ENCODE assay signal across 8 cellular contexts in genomic region chr11:110091995-110092576, GRCh38. TPM values are rescaled to one million over a fixed set of nuclear protein-coding genes. Genes with fewer than 3 reads are reported as not detected.
DNase-seq lines count a peak whose midpoint lies in the region; ATAC-seq, FAIRE-seq and TF ChIP-seq lines count a peak whose summit lies in the region.

No MANE protein-coding gene starts in this region.

- H3K27me3 Mint-ChIP-seq in HFFc6 (ENCODE audit: insufficient read depth) (no peaks in the 10 kb centered on the region; the same call in 1 of the 2 replicates), astrocyte (ENCODE audit: low read depth, unreplicated experiment) (peaks cover 2% of the 10 kb centered on the region)

- H3K79me2 ChIP-seq in astrocyte (ENCODE audit: insufficient read depth, low read length), result peaks cover 30% of the 10 kb centered on the region
- H3K79me2 ChIP-seq in HepG2 (ENCODE audit: insufficient read depth, low read length), result peaks cover 18% of the 10 kb centered on the region

- no peaks in the 10 kb centered on the region for H3K4me1 ChIP-seq in astrocyte (ENCODE audit: insufficient read depth, low read length)
- peaks cover 27% of the 10 kb centered on the region for H3K4me1 ChIP-seq in HepG2 (ENCODE audit: insufficient read depth, low read length)
- H3K4me1 ChIP-seq in thoracic aorta (ENCODE audit: control insufficient read depth in 1 of 2, low read depth in 2 of 2), result peaks cover 15 to 26% of the 10 kb centered on the region in 2 donors

- no peak for TF ChIP-seq CTCF in HFFc6 (IDR thresholded peaks at IDR 0.05)
- no peak for TF ChIP-seq CTCF in astrocyte (IDR thresholded peaks at IDR 0.05; ENCODE audit: insufficient read depth, low read depth, low read length)
- no peak for TF ChIP-seq CTCF in HepG2 (CRISPR knock-in tag; IDR thresholded peaks at IDR 0.05)
- TF ChIP-seq CTCF in thoracic aorta (IDR thresholded peaks at IDR 0.05), result no peak

- POLR2A ChIA-PET in HepG2 (lab: Yijun Ruan, JAX), result interaction anchor here (0.7 to 1.3 kb wide), 4 partner anchors 9 to 338 kb away, joined by 3 to 6 read pairs (median 4); partner anchors contain the start of gene FDX1

- H3K4me2 ChIP-seq in astrocyte (ENCODE audit: low read length) (peak overlapping the region; percentile 90), HepG2 (ENCODE audit: low read depth, low read length) (peak overlapping the region; percentile 86)

- no peak for TF ChIP-seq POLR2A in HepG2 (IDR thresholded peaks at IDR 0.05; ENCODE audit: insufficient read depth in 1 of 2, low read depth in 2 of 2, low read length in 2 of 2)

- DNase-seq in Ammon's horn (ENCODE audit: low spot score) (peak; percentile 23), HFFc6 (no peak), astrocyte (ENCODE audit: low read depth) (no peak), HepG2 (ENCODE audit: low spot score) (peak; percentile 7), thoracic aorta (ENCODE audit: low spot score) (no peak), NCI-H187 (lab: John Stamatoyannopoulos, UW) (no peak)

- TSS peak; percentile 84 for BruUV-seq in HepG2 (replicated peaks; lab: Mats Ljungman, UMichigan)

- H3K9me3 Mint-ChIP-seq in HFFc6, result no peaks in the 10 kb centered on the region
- peaks cover 2% of the 10 kb centered on the region for H3K9me3 Mint-ChIP-seq in astrocyte (ENCODE audit: unreplicated experiment)

- H3K4me3 ChIP-seq in astrocyte (ENCODE audit: insufficient read depth, low read depth, low read length), result peak overlapping the region; percentile 70
- peak overlapping the region; percentile 52 to 89 (median 80) for H3K4me3 ChIP-seq in HepG2 (replicated peaks in 1 of 3; ENCODE audit: insufficient read depth in 1 of 3, low read depth in 2 of 3, low read length in 3 of 3)
- H3K4me3 ChIP-seq in thoracic aorta, result peak overlapping the region; percentile 88

- peaks cover 51% of the 10 kb centered on the region for H3K4me1 Mint-ChIP-seq in HFFc6 (ENCODE audit: low read depth)
- H3K4me1 Mint-ChIP-seq in astrocyte (ENCODE audit: low read depth, unreplicated experiment), result peaks cover 21% of the 10 kb centered on the region

- H3K27me3 ChIP-seq in astrocyte (ENCODE audit: insufficient read depth, low read length) (no peaks in the 10 kb centered on the region), HepG2 (ENCODE audit: control insufficient read depth in 1 of 2, insufficient read depth in 2 of 2, low read length in 2 of 2) (peaks cover 2 to 18% of the 10 kb centered on the region in 2 experiments; a peak in 3 of 5 replicates), thoracic aorta (replicated peaks; ENCODE audit: insufficient read depth) (no peaks in the 10 kb centered on the region)

- H3K4me3 Mint-ChIP-seq in HFFc6, result peak overlapping the region; percentile 93
- H3K4me3 Mint-ChIP-seq in astrocyte (ENCODE audit: unreplicated experiment), result peak overlapping the region; percentile 91

- in situ Hi-C loops in HepG2 (cut with HindIII; ENCODE audit: extremely low pct_ligation_motif_present, low pct_unique_long_range_greater_than_20kb), result no loop called here

- H4K20me1 ChIP-seq in astrocyte (ENCODE audit: insufficient read depth, low read length) (peaks cover 7% of the 10 kb centered on the region), HepG2 (ENCODE audit: insufficient read depth, low read length) (no peaks in the 10 kb centered on the region)

- H2AFZ ChIP-seq in astrocyte (ENCODE audit: low read depth, low read length), result peak overlapping the region; percentile 91
- H2AFZ ChIP-seq in HepG2 (ENCODE audit: low read length), result peak overlapping the region; percentile 93

- H3K27ac Mint-ChIP-seq in HFFc6, result peak overlapping the region; percentile 87
- peak overlapping the region; percentile 93 for H3K27ac Mint-ChIP-seq in astrocyte (ENCODE audit: unreplicated experiment)

- no peaks in the 10 kb centered on the region for H3K9me3 ChIP-seq in astrocyte (ENCODE audit: insufficient read depth, low read depth, low read length)
- H3K9me3 ChIP-seq in HepG2 (ENCODE audit: low read length), result no peaks in the 10 kb centered on the region
- no peaks in the 10 kb centered on the region for H3K9me3 ChIP-seq in thoracic aorta

- intact Hi-C loops in HepG2 (cut with micrococcal nuclease; ENCODE audit: unreplicated experiment), result loop anchor here (5.0 to 10.0 kb wide), 4 partner anchors 35 to 343 kb away; partner anchors contain the start of gene RDX

- H3K27ac ChIP-seq in astrocyte (ENCODE audit: low read depth, low read length) (peak overlapping the region; percentile 45), HepG2 (ENCODE audit: extremely low read length, insufficient read depth, low read length) (peak overlapping the region; percentile 70), thoracic aorta (peak overlapping the region; percentile 92 to 96)

- ATAC-seq in HepG2 (peak; percentile 12), thoracic aorta (ENCODE audit: insufficient number of reproducible peaks, low FRiP score, low read depth) (no peak), HG03159 (IDR thresholded peaks at IDR 0.05; ENCODE audit: unreplicated experiment) (no peak), GM18498 (IDR thresholded peaks at IDR 0.05; ENCODE audit: unreplicated experiment) (no peak)

- 0% methylated on average over 13 of the region's 17 CpGs for WGBS in HepG2 (ENCODE audit: low lambda C conversion rate)

- FAIRE-seq in astrocyte (lab: Jason Lieb, UNC) (no peak), HepG2 (lab: Jason Lieb, UNC) (no peak)

- TF ChIP-seq RAD21 in HepG2 (CRISPR knock-in tag; IDR thresholded peaks at IDR 0.05), result no peak

- TF ChIP-seq EP300 in HepG2 (IDR thresholded peaks at IDR 0.05; ENCODE audit: low read depth in 2 of 2, low read length in 2 of 2) (no peak), HepG2 (CRISPR knock-in tag; IDR thresholded peaks at IDR 0.05; ENCODE audit: borderline replicate concordance) (no peak)

- peak overlapping the region; percentile 84 for H3K9ac ChIP-seq in astrocyte (ENCODE audit: low read length)
- peak overlapping the region; percentile 87 for H3K9ac ChIP-seq in HepG2 (ENCODE audit: insufficient read depth, low read depth, low read length)

- H3K36me3 Mint-ChIP-seq in HFFc6 (ENCODE audit: low read depth), result no peaks in the 10 kb centered on the region
- H3K36me3 Mint-ChIP-seq in astrocyte (ENCODE audit: low read depth, unreplicated experiment), result no peaks in the 10 kb centered on the region

- H3K36me3 ChIP-seq in astrocyte (ENCODE audit: insufficient read depth, low read length) (no peaks in the 10 kb centered on the region), HepG2 (replicated peaks in 1 of 2; ENCODE audit: control insufficient read depth in 1 of 2, insufficient read depth in 2 of 2, low read length in 2 of 2) (no peaks in the 10 kb centered on the region), thoracic aorta (no peaks in the 10 kb centered on the region)

- CTCF ChIA-PET in HepG2 (lab: Yijun Ruan, JAX; ENCODE audit: low intra/inter-chr PET ratio, low total read pairs), result no interaction called here

RNA-seq across cellular contexts. Expression of gene ZC3H12C, which starts 1.1 kb away (rescaled TPM):
- 1 to 10 TPM; 3.0 to 6.4 (median 5.0) TPM for total RNA-seq in HFFc6 (2021; fragmentation: NEBNext Ultra II Directional; extraction: Animal tissue kit (Norgen Biotek cat#: 25700))
- total RNA-seq in astrocyte, result 10.4 and 12.0 TPM in 2 replicates
- 5.7 and 6.8 TPM in 2 replicates for total RNA-seq in HepG2 (2016; rRNA removed; fragmentation: Illumina TruSeq; extraction: Trizol)
- 9.0 and 9.5 TPM in 2 replicates for total RNA-seq in HepG2 (2016; cell fraction: cytosol; rRNA removed; fragmentation: Illumina TruSeq; extraction: Trizol; ENCODE audit: low read depth)
- total RNA-seq in HepG2 (2016; cell fraction: insoluble cytoplasmic fraction; rRNA removed; fragmentation: Illumina TruSeq; extraction: Trizol), result 5.1 and 5.4 TPM in 2 replicates
- total RNA-seq in HepG2 (2016; cell fraction: membrane; rRNA removed; fragmentation: Illumina TruSeq; extraction: Trizol), result 5.2 and 6.0 TPM in 2 replicates
- 7.1 and 8.4 TPM in 2 replicates for total RNA-seq in HepG2 (2016; cell fraction: nucleus; rRNA removed; fragmentation: Illumina TruSeq; extraction: Trizol)
- polyA plus RNA-seq in HepG2 (2011; rRNA removed), result 2.2 and 2.4 TPM in 2 replicates
- 1.3 and 1.4 TPM in 2 replicates for polyA plus RNA-seq in HepG2 (2011; cell fraction: cytosol; rRNA removed)
- polyA plus RNA-seq in HepG2 (2011; cell fraction: nucleus; rRNA removed), result 4.8 and 6.1 TPM in 2 replicates
- polyA plus RNA-seq in HepG2 (2012), result 1.3 and 1.5 TPM in 2 replicates
- polyA plus RNA-seq in HepG2 (2016; cell fraction: cytosol; fragmentation: Illumina TruSeq; extraction: Trizol; ENCODE audit: low read depth), result 0.08 TPM in 2 replicates
- 2.1 and 2.3 TPM in 2 replicates for polyA plus RNA-seq in HepG2 (2016; cell fraction: insoluble cytoplasmic fraction; fragmentation: Illumina TruSeq; extraction: Trizol; ENCODE audit: low read depth)
- polyA plus RNA-seq in HepG2 (2016; cell fraction: membrane; fragmentation: Illumina TruSeq; extraction: Trizol; ENCODE audit: low read depth), result 0.30 TPM in 2 replicates
- 4.9 and 5.1 TPM in 2 replicates for polyA plus RNA-seq in HepG2 (2016; cell fraction: nucleus; fragmentation: Illumina TruSeq; extraction: Trizol; ENCODE audit: insufficient read depth, low read depth)
- 4.1 and 15.9 TPM in 2 replicates for polyA minus RNA-seq in HepG2 (2011; rRNA and poly(A)+ RNA removed; ENCODE audit: low replicate concordance)
- 3.7 and 4.2 TPM in 2 replicates for polyA minus RNA-seq in HepG2 (2011; cell fraction: cytosol; rRNA and poly(A)+ RNA removed)
- 9.8 and 12.9 TPM in 2 replicates for polyA minus RNA-seq in HepG2 (2011; cell fraction: nucleus; rRNA and poly(A)+ RNA removed)
- total RNA-seq in thoracic aorta, result 10 to 100 TPM; 13.6 to 13.7 TPM

Comparison
In these comparisons a context has a peak if more than half of its experiments do, and no peak if none do; other contexts are left out.
1. DNase-seq: peak in Ammon's horn (single experiment) and HepG2 (single experiment); none in HFFc6 (single experiment), astrocyte (single experiment), thoracic aorta (single experiment) and NCI-H187 (0 of 2).
2. Peak in every context shown above with its lines, with median percentiles within 50 percentile points of each other: H3K27ac ChIP-seq and H3K4me3 ChIP-seq.